Comparison of ENCODE assay signal across 9 cellular contexts in the genomic region with DNA sequence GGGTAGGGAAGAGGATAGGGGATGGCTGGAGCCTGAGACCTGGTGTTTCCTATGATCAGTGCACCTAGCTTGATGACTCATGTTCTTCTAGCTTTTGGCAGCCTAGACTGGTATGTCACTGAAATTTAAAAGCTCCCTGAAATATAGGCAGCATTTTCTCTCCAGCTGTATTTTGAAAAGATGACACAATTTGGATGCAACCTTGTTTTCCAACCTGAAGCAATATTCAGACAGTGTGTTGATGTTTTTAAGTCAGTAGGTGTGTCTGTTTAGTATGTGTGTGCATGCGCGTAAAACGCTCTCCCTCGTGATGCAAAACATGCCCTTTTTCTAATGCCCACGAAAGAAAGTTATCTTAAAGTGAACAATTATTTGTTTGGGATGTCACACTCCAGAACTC. TPM values are rescaled to one million over a fixed set of nuclear protein-coding genes. Genes with fewer than 3 reads are reported as not detected.
DNase-seq lines count a peak whose midpoint lies in the region; ATAC-seq and TF ChIP-seq lines count a peak whose summit lies in the region.
"Had no signal": no experiment of that assay in that cellular context is flagged by ENCODE, and none has a peak within 500 bp of the region (broad histone marks: within the 10 kb centered on the region; RNA-seq: fewer than 3 reads in every experiment).

No MANE protein-coding gene starts in this region.

- POLR2A ChIA-PET in SK-N-SH (lab: Yijun Ruan, JAX): no interaction called here
- POLR2A ChIA-PET in Caco-2 (lab: Charles Lee): no interaction called here

- DNase-seq in SK-N-SH: no peak
- DNase-seq in sciatic nerve (ENCODE audit: low spot score): no peak
- DNase-seq in middle frontal gyrus (ENCODE audit: extremely low spot score, low spot score): no peak
- DNase-seq in Caco-2: no peak
- no peak for DNase-seq in GDM1 (lab: John Stamatoyannopoulos, UW)
- DNase-seq in vagina (ENCODE audit: extremely low spot score in 2 of 2): no peak

- H3K79me2 ChIP-seq in SK-N-SH (ENCODE audit: insufficient read depth): no peaks in the 10 kb centered on the region

- H3K36me3 Mint-ChIP-seq in Caco-2 (ENCODE audit: insufficient read depth, unreplicated experiment): no peaks in the 10 kb centered on the region

- no peak for TF ChIP-seq RAD21 in SK-N-SH (IDR thresholded peaks at IDR 0.05; ENCODE audit: low read length)

- H3K4me1 Mint-ChIP-seq in Caco-2 (ENCODE audit: low read depth, unreplicated experiment): no peaks in the 10 kb centered on the region

- H3K9me3 Mint-ChIP-seq in Caco-2 (ENCODE audit: unreplicated experiment): no peaks in the 10 kb centered on the region

- H3K9me3 ChIP-seq in SK-N-SH: no peaks in the 10 kb centered on the region
- H3K9me3 ChIP-seq in Caco-2: no peaks in the 10 kb centered on the region
- no peaks in the 10 kb centered on the region for H3K9me3 ChIP-seq in vagina
- H3K9me3 ChIP-seq: adrenal gland had no signal

- no peak overlapping the region for H3K4me2 ChIP-seq in SK-N-SH

- H3K4me1 ChIP-seq in SK-N-SH (ENCODE audit: control insufficient read depth in 1 of 2, insufficient read depth in 2 of 2, low read depth in 1 of 2, low read length in 1 of 2): peaks cover 11 to 13% of the 10 kb centered on the region in 2 experiments
- no peaks in the 10 kb centered on the region for H3K4me1 ChIP-seq in Caco-2
- H3K4me1 ChIP-seq in vagina: peaks cover 13% of the 10 kb centered on the region

- H3K9ac ChIP-seq in SK-N-SH: no peak overlapping the region

- H3F3A ChIP-seq in SK-N-SH (replicated peaks; ENCODE audit: insufficient read depth): peaks cover 12% of the 10 kb centered on the region

- intact Hi-C loops in sciatic nerve (cut with DNase I): loop anchor here (5.0 kb wide), 1 partner anchor 394 kb away; the partner anchor contains the start of gene CLDN11
- intact Hi-C loops in Caco-2 (cut with micrococcal nuclease; ENCODE audit: unreplicated experiment): loop anchor here (5.0 to 10.0 kb wide), 3 partner anchors 119 to 497 kb away; no protein-coding TSS in a partner anchor
- intact Hi-C loops in vagina (cut with DNase I): loop anchor here (5.0 kb wide), 1 partner anchor 394 kb away; the partner anchor contains the start of gene CLDN11

- 68% methylated on average over 5 of the region's 5 CpGs for WGBS in SK-N-SH (ENCODE audit: low lambda C conversion rate)

- H3K27ac ChIP-seq in SK-N-SH (ENCODE audit: low read depth in 2 of 2, low read length in 1 of 2) (peak overlapping the region; percentile 19 to 25; a peak in 2 of 4 replicates), vagina (no peak overlapping the region)
- H3K27ac ChIP-seq: adrenal gland had no signal

- no peak overlapping the region for H3K4me3 ChIP-seq in SK-N-SH (ENCODE audit: low read depth in 2 of 2, low read length in 1 of 2)
- no peak overlapping the region for H3K4me3 ChIP-seq in Caco-2 (ENCODE audit: low read depth, low read length)
- H3K4me3 ChIP-seq in vagina: no peak overlapping the region
- H3K4me3 ChIP-seq: adrenal gland had no signal

- ATAC-seq in HG02852 (IDR thresholded peaks at IDR 0.05; ENCODE audit: unreplicated experiment) (peak; percentile 10), esophagus mucosa (peak; percentile 67), sciatic nerve (peak; percentile 77)

- CTCF ChIA-PET in SK-N-SH (lab: Yijun Ruan, JAX) (interaction anchor here (0.6 to 9.5 kb wide), 89 partner anchors 9 to 774 kb away, joined by 3 to 316 read pairs (median 4); partner anchors contain the start of genes CLDN11, EIF5A2, RPL22L1 and SKIL), Caco-2 (lab: Charles Lee) (interaction anchor here (0.6 to 3.4 kb wide), 19 partner anchors 27 to 786 kb away, joined by 3 to 35 read pairs (median 3); partner anchors contain the start of genes CLDN11 and RPL22L1)

- peaks cover 6% of the 10 kb centered on the region for H3K27me3 Mint-ChIP-seq in Caco-2 (ENCODE audit: insufficient read depth, unreplicated experiment)

- no peak for TF ChIP-seq CTCF in SK-N-SH (IDR thresholded peaks at IDR 0.05)
- no peak for TF ChIP-seq CTCF in Caco-2 (IDR thresholded peaks at IDR 0.05; ENCODE audit: insufficient read depth in 1 of 2, low read depth in 1 of 2, low read length in 1 of 2, severe bottlenecking in 1 of 2, unreplicated experiment in 1 of 2)
- TF ChIP-seq CTCF in vagina (IDR thresholded peaks at IDR 0.05): no peak

- BruUV-seq in Caco-2 (replicated peaks; lab: Mats Ljungman, UMichigan): no TSS peak

- TF ChIP-seq EP300 in SK-N-SH (IDR thresholded peaks at IDR 0.05; ENCODE audit: borderline replicate concordance in 1 of 2, low read depth in 1 of 2, low read length in 1 of 2): no peak

- H3K27me3 ChIP-seq in SK-N-SH (ENCODE audit: insufficient read depth) (no peaks in the 10 kb centered on the region), Caco-2 (replicated peaks; ENCODE audit: control insufficient read depth, insufficient read depth, low read length) (no peaks in the 10 kb centered on the region), vagina (no peaks in the 10 kb centered on the region)

- no peak for TF ChIP-seq POLR2A in vagina (IDR thresholded peaks at IDR 0.05)

- H3K36me3 ChIP-seq in SK-N-SH (replicated peaks in 1 of 2; ENCODE audit: control insufficient read depth in 1 of 2, insufficient read depth in 2 of 2, low read length in 1 of 2) (no peaks in the 10 kb centered on the region), Caco-2 (ENCODE audit: control insufficient read depth, insufficient read depth, low read length) (no peaks in the 10 kb centered on the region), vagina (no peaks in the 10 kb centered on the region)
- H3K36me3 ChIP-seq: adrenal gland had no signal

- no peak overlapping the region for H3K27ac Mint-ChIP-seq in Caco-2 (ENCODE audit: unreplicated experiment)

- H3K4me3 Mint-ChIP-seq in Caco-2 (ENCODE audit: unreplicated experiment): no peak overlapping the region

- H4K20me1 ChIP-seq in SK-N-SH (ENCODE audit: insufficient read depth): no peaks in the 10 kb centered on the region

- H3K9me2 ChIP-seq in SK-N-SH: no peaks in the 10 kb centered on the region

- H2AFZ ChIP-seq in SK-N-SH (ENCODE audit: low read depth): no peak overlapping the region

TF ChIP-seq in SK-N-SH, 30 proteins besides CTCF, POLR2A, EP300 and RAD21:
- TF ChIP-seq SMC3 (IDR thresholded peaks at IDR 0.05; ENCODE audit: low read depth, low read length): no peak
- TF ChIP-seq, protein P1, sequence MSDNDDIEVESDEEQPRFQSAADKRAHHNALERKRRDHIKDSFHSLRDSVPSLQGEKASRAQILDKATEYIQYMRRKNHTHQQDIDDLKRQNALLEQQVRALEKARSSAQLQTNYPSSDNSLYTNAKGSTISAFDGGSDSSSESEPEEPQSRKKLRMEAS (IDR thresholded peaks at IDR 0.05; ENCODE audit: low read depth): no peak
- no peak for TF ChIP-seq ZBTB33 (IDR thresholded peaks at IDR 0.05; ENCODE audit: borderline replicate concordance, low read depth)
- TF ChIP-seq, protein P2, sequence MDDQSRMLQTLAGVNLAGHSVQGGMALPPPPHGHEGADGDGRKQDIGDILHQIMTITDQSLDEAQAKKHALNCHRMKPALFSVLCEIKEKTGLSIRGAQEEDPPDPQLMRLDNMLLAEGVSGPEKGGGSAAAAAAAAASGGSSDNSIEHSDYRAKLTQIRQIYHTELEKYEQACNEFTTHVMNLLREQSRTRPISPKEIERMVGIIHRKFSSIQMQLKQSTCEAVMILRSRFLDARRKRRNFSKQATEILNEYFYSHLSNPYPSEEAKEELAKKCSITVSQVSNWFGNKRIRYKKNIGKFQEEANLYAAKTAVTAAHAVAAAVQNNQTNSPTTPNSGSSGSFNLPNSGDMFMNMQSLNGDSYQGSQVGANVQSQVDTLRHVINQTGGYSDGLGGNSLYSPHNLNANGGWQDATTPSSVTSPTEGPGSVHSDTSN (IDR thresholded peaks at IDR 0.05): peak; percentile 42; the same call in 1 of the 2 replicates
- peak; percentile 59; the same call in 1 of the 2 replicates for TF ChIP-seq TCF12 (IDR thresholded peaks at IDR 0.05)
- no peak for TF ChIP-seq CHD2 (IDR thresholded peaks at IDR 0.05; ENCODE audit: low read length, partially characterized antibody)
- TF ChIP-seq JUND (IDR thresholded peaks at IDR 0.05): peak; percentile 58
- peak; percentile 41; the same call in 1 of the 2 replicates for TF ChIP-seq NFIC (IDR thresholded peaks at IDR 0.05; ENCODE audit: borderline replicate concordance)
- TF ChIP-seq FOSL2 (IDR thresholded peaks at IDR 0.05; ENCODE audit: borderline replicate concordance, low read depth): peak; percentile 56; the same call in 1 of the 2 replicates

RNA-seq across cellular contexts. Expression of gene RPL22L1, which starts 58.5 kb away (rescaled TPM):
- 80.9 and 138 TPM in 2 replicates for polyA plus RNA-seq in SK-N-SH (2012; rRNA removed)
- polyA plus RNA-seq in SK-N-SH (2012; cell fraction: cytosol; rRNA removed): 156 and 256 TPM in 2 replicates
- polyA plus RNA-seq in SK-N-SH (2012; cell fraction: nucleus; rRNA removed): 21.1 and 39.6 TPM in 2 replicates
- 90.3 TPM for total RNA-seq in esophagus mucosa
- total RNA-seq in sciatic nerve: 41.5 TPM
- 31.1 and 37.7 TPM in 2 replicates for total RNA-seq in Caco-2 (2022)
- 36.1 TPM for total RNA-seq in vagina

Comparison
In these comparisons a context has a peak if more than half of its experiments do, and no peak if none do; other contexts are left out.
1. ATAC-seq: peak in every context shown above with its lines; median percentile 77 in sciatic nerve; 67 in esophagus mucosa; 10 in HG02852.